In genomic region chr19:52095172-52096014, GRCh38 we compare ENCODE assay signal across 8 cellular contexts. TPM values are rescaled to one million over a fixed set of nuclear protein-coding genes. Genes with fewer than 3 reads are reported as not detected.
DNase-seq lines count a peak whose midpoint lies in the region; ATAC-seq and TF ChIP-seq lines count a peak whose summit lies in the region.

Gene ZNF841, minus strand, starts transcription at chr19:52095765. Its CDS starts 10,964 bp downstream, at chr19:52084801.

- peak within 1 kb of the TSS; percentile 92 to 98 (median 98) for H3K27ac Mint-ChIP-seq in CD4-positive, alpha-beta memory T cell
- peak within 1 kb of the TSS; percentile 33 for H3K27ac Mint-ChIP-seq in neural progenitor cell
- peak within 1 kb of the TSS; percentile 98 to 99 for H3K27ac Mint-ChIP-seq in stimulated activated naive CD8-positive, alpha-beta T cell treated with anti-CD3 and anti-CD28 coated beads, Interleukin-15, amount 100 ng/mL, for 72 hours

- H3K27ac ChIP-seq in CD4-positive, alpha-beta memory T cell (ENCODE audit: low read depth, low read length) = peak within 1 kb of the TSS; percentile 81
- H3K27ac ChIP-seq in KMS-11 (peak within 1 kb of the TSS; percentile 70), SJSA1 (peak within 1 kb of the TSS; percentile 61), neural progenitor cell (no peak within 1 kb of the TSS)

- peaks cover 0 to 1% of the 10 kb centered on the region in 2 donors for H3K27me3 Mint-ChIP-seq in CD4-positive, alpha-beta memory T cell
- H3K27me3 Mint-ChIP-seq in neural progenitor cell (ENCODE audit: insufficient read depth, low read depth) = peaks cover 2% of the 10 kb centered on the region
- H3K27me3 Mint-ChIP-seq in stimulated activated naive CD8-positive, alpha-beta T cell treated with anti-CD3 and anti-CD28 coated beads, Interleukin-15, amount 100 ng/mL, for 72 hours = no peaks in the 10 kb centered on the region

- H3K4me3 Mint-ChIP-seq in CD4-positive, alpha-beta memory T cell = peak within 1 kb of the TSS; percentile 94 to 99 (median 99)
- H3K4me3 Mint-ChIP-seq in neural progenitor cell = peak within 1 kb of the TSS; percentile 92
- peak within 1 kb of the TSS; percentile 94 to 97 for H3K4me3 Mint-ChIP-seq in stimulated activated naive CD8-positive, alpha-beta T cell treated with anti-CD3 and anti-CD28 coated beads, Interleukin-15, amount 100 ng/mL, for 72 hours

- H3K36me3 ChIP-seq in CD4-positive, alpha-beta memory T cell (ENCODE audit: insufficient read depth, low read length) = peaks cover 5% of the 10 kb centered on the region
- H3K36me3 ChIP-seq in KMS-11 (ENCODE audit: insufficient read depth) (peaks cover 10% of the 10 kb centered on the region; the same call in 1 of the 2 replicates), SJSA1 (peaks cover 35% of the 10 kb centered on the region), neural progenitor cell (no peaks in the 10 kb centered on the region)

- peaks cover 50 to 55% of the 10 kb centered on the region in 2 donors for H3K36me3 Mint-ChIP-seq in CD4-positive, alpha-beta memory T cell
- peaks cover 28% of the 10 kb centered on the region for H3K36me3 Mint-ChIP-seq in neural progenitor cell

- CTCF ChIA-PET in CD4-positive, alpha-beta memory T cell (lab: Charles Lee; ENCODE audit: partially characterized antibody) = no interaction called here

- H3K27me3 ChIP-seq in CD4-positive, alpha-beta memory T cell (ENCODE audit: insufficient read depth, low read length) = no peaks in the 10 kb centered on the region
- H3K27me3 ChIP-seq in KMS-11 (ENCODE audit: insufficient read depth, low read depth) = no peaks in the 10 kb centered on the region
- H3K27me3 ChIP-seq in SJSA1 (replicated peaks) = no peaks in the 10 kb centered on the region
- H3K27me3 ChIP-seq in neural progenitor cell = no peaks in the 10 kb centered on the region

- H4K20me1 ChIP-seq in KMS-11 (ENCODE audit: insufficient read depth) (no peaks in the 10 kb centered on the region), neural progenitor cell (ENCODE audit: low read depth) (no peaks in the 10 kb centered on the region)

- peaks cover 7% of the 10 kb centered on the region for H3F3A ChIP-seq in neural progenitor cell (ENCODE audit: low read depth)

- peak; percentile 77 to 84 (median 80) for DNase-seq in CD4-positive, alpha-beta memory T cell
- peak; percentile 80 to 95 for DNase-seq in SJSA1 (ENCODE audit: low read depth in 1 of 2, low spot score in 2 of 2)
- DNase-seq in activated naive CD4-positive, alpha-beta T cell (lab: John Stamatoyannopoulos, UW) = peak; percentile 61 to 79 (median 64)
- DNase-seq in foreskin melanocyte = peak; percentile 83
- DNase-seq in neural progenitor cell (ENCODE audit: low spot score) = peak; percentile 93
- peak; percentile 85 to 92 for DNase-seq in stimulated activated naive CD8-positive, alpha-beta T cell treated with anti-CD3 and anti-CD28 coated beads, Interleukin-15, amount 100 ng/mL, for 72 hours

- peaks cover 17% of the 10 kb centered on the region for H3K4me1 ChIP-seq in CD4-positive, alpha-beta memory T cell (ENCODE audit: insufficient read depth, low read length)
- H3K4me1 ChIP-seq in KMS-11 (ENCODE audit: low read depth, poor library complexity, severe bottlenecking) = no peaks in the 10 kb centered on the region
- peaks cover 3% of the 10 kb centered on the region; the same call in 1 of the 2 replicates for H3K4me1 ChIP-seq in SJSA1 (replicated peaks)
- H3K4me1 ChIP-seq in neural progenitor cell = peaks cover 3% of the 10 kb centered on the region

- H2AFZ ChIP-seq in KMS-11 (ENCODE audit: low read depth) (peak within 1 kb of the TSS; percentile 79), neural progenitor cell (replicated peaks) (peak within 1 kb of the TSS; percentile 89)

- TF ChIP-seq CTCF in KMS-11 (conservative IDR thresholded peaks at IDR 0.05; ENCODE audit: low read depth, low read length) = peak; percentile 31; the same call in 1 of the 2 replicates
- TF ChIP-seq CTCF in neural progenitor cell (IDR thresholded peaks at IDR 0.05) = peak; percentile 17

- peaks cover 20 to 41% (median 32%) of the 10 kb centered on the region in 4 donors for H3K4me1 Mint-ChIP-seq in CD4-positive, alpha-beta memory T cell
- peaks cover 9% of the 10 kb centered on the region for H3K4me1 Mint-ChIP-seq in neural progenitor cell
- H3K4me1 Mint-ChIP-seq in stimulated activated naive CD8-positive, alpha-beta T cell treated with anti-CD3 and anti-CD28 coated beads, Interleukin-15, amount 100 ng/mL, for 72 hours = peaks cover 25% of the 10 kb centered on the region

- POLR2A ChIA-PET in CD4-positive, alpha-beta memory T cell (lab: Charles Lee; ENCODE audit: partially characterized antibody) = no interaction called here

- H3K9me3 ChIP-seq in CD4-positive, alpha-beta memory T cell (ENCODE audit: control insufficient read depth in 1 of 2, low read length in 2 of 2) = peaks cover 0 to 15% of the 10 kb centered on the region in 2 donors
- H3K9me3 ChIP-seq in SJSA1 (replicated peaks) = peaks cover 32% of the 10 kb centered on the region
- H3K9me3 ChIP-seq in neural progenitor cell (ENCODE audit: low read depth) = no peaks in the 10 kb centered on the region

- peaks cover 6 to 96% (median 74%) of the 10 kb centered on the region in 8 donors for H3K9me3 Mint-ChIP-seq in CD4-positive, alpha-beta memory T cell
- peaks cover 74% of the 10 kb centered on the region for H3K9me3 Mint-ChIP-seq in neural progenitor cell
- H3K9me3 Mint-ChIP-seq in stimulated activated naive CD8-positive, alpha-beta T cell treated with anti-CD3 and anti-CD28 coated beads, Interleukin-15, amount 100 ng/mL, for 72 hours = peaks cover 42 to 90% of the 10 kb centered on the region in 2 donors

- H3K9ac ChIP-seq in KMS-11 (peak within 1 kb of the TSS; percentile 83; the same call in 1 of the 2 replicates), neural progenitor cell (peak within 1 kb of the TSS; percentile 46)

- H3K4me3 ChIP-seq in CD4-positive, alpha-beta memory T cell (ENCODE audit: low read length in 2 of 2) = peak within 1 kb of the TSS; percentile 55 to 98
- peak within 1 kb of the TSS; percentile 81 for H3K4me3 ChIP-seq in KMS-11 (IDR thresholded peaks at IDR 0.05; ENCODE audit: insufficient read depth, low read depth, low read length)
- H3K4me3 ChIP-seq in SJSA1 = peak within 1 kb of the TSS; percentile 76
- peak within 1 kb of the TSS; percentile 70 for H3K4me3 ChIP-seq in neural progenitor cell

- intact Hi-C loops in CD4-positive, alpha-beta memory T cell (cut with micrococcal nuclease) = loop anchor here (1.0 to 5.0 kb wide), 3 partner anchors 48 to 174 kb away; partner anchors contain the start of genes ZNF432 and ZNF766

- H3K79me2 ChIP-seq in KMS-11 (ENCODE audit: insufficient read depth, low read depth) = peaks cover 16% of the 10 kb centered on the region
- peaks cover 32% of the 10 kb centered on the region for H3K79me2 ChIP-seq in neural progenitor cell (ENCODE audit: low read depth)

- peak; percentile 92 for ATAC-seq in GM21423 (IDR thresholded peaks at IDR 0.05; ENCODE audit: unreplicated experiment)
- ATAC-seq in stimulated activated naive CD8-positive, alpha-beta T cell treated with anti-CD3 and anti-CD28 coated beads, Interleukin-15, amount 100 ng/mL, for 72 hours = peak; percentile 99

- H3K4me2 ChIP-seq in KMS-11 = peak within 1 kb of the TSS; percentile 83
- peak within 1 kb of the TSS; percentile 100 for H3K4me2 ChIP-seq in neural progenitor cell

RNA-seq across cellular contexts. Expression of gene ZNF841, which starts in this region (rescaled TPM):
- 10 to 100 TPM; 48.0 to 56.0 TPM for total RNA-seq in CD4-positive, alpha-beta memory T cell
- 1 to 10 TPM; 2.3 to 5.0 TPM for polyA plus RNA-seq in CD4-positive, alpha-beta memory T cell
- 7.6 and 13.6 TPM in 2 replicates for total RNA-seq in SJSA1 (2014; rRNA removed; shearing (Covaris generic))
- 17.6 and 18.3 TPM in 2 replicates for total RNA-seq in neural progenitor cell (ENCODE audit: low replicate concordance)

Comparison
In these comparisons a context has a peak if more than half of its experiments do, and no peak if none do; other contexts are left out.
1. H3K27ac Mint-ChIP-seq: peak in every context shown above with its lines; median percentile 98 in stimulated activated naive CD8-positive, alpha-beta T cell treated with anti-CD3 and anti-CD28 coated beads, Interleukin-15, amount 100 ng/mL, for 72 hours; 98 in CD4-positive, alpha-beta memory T cell; 33 in neural progenitor cell.